Comparison of ENCODE assay signal across 21 cellular contexts in the genomic region with DNA sequence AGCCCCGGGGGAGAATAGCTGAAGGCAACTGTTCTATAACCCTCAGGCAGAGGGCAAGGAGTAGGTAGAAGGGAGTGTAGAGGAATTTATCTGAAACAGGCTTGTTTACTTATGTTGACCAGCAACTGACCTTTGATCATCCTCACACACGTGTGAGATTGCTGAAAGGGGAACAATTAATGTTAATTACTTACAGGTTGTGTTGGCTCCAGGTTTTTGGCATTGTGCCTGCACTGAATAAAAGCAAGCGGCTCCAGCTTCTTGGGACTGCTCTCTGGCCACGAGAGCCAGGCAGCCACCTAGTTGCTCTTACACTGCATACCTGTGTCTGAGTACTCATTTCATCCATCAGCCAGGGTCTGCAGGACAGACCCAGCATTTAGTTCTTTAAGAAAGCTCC. TPM values are rescaled to one million over a fixed set of nuclear protein-coding genes. Genes with fewer than 3 reads are reported as not detected.
"Had no signal": no experiment of that assay in that cellular context is flagged by ENCODE, and none has a peak within 500 bp of the region (broad histone marks: within the 10 kb centered on the region; RNA-seq: fewer than 3 reads in every experiment).

No MANE protein-coding gene starts in this region.

- H3K9me3 ChIP-seq: esophagus muscularis mucosa, left ventricle myocardium inferior, psoas muscle, right lobe of liver, spleen, stomach, testis had no signal

- H3K27ac Mint-ChIP-seq: activated B cell treated with CpG ODN at 0.5 μM for 24 hours; activated CD4-positive, alpha-beta T cell treated with anti-CD3 and anti-CD28 coated beads, Interleukin-2, amount 10 ng/mL, durations not matched to agents 7 days and 5 days; activated naive CD8-positive, alpha-beta T cell treated with anti-CD3 and anti-CD28 coated beads, Interleukin-2, amount 10 ng/mL, durations not matched to agents 7 days and 5 days; activated T-helper 1 cell treated with anti-CD3 and anti-CD28 coated beads, Interleukin-12 subunit alpha, Interleukin-12 subunit beta, Interleukin-2, Interleukin-4 antibody, amounts not matched to agents 30 ng/mL and 10 ng/mL and 1 ng/mL, durations not matched to agents 14 hours and 24 hours and 36 hours had no signal

- H3K36me3 Mint-ChIP-seq: activated naive CD8-positive, alpha-beta T cell treated with anti-CD3 and anti-CD28 coated beads, Interleukin-2, amount 10 ng/mL, durations not matched to agents 7 days and 5 days; brain had no signal

- H3K4me3 Mint-ChIP-seq: activated B cell treated with CpG ODN at 0.5 μM for 24 hours; activated CD4-positive, alpha-beta T cell treated with anti-CD3 and anti-CD28 coated beads, Interleukin-2, amount 10 ng/mL, durations not matched to agents 7 days and 5 days; activated naive CD8-positive, alpha-beta T cell treated with anti-CD3 and anti-CD28 coated beads, Interleukin-2, amount 10 ng/mL, durations not matched to agents 7 days and 5 days; activated T-helper 1 cell treated with anti-CD3 and anti-CD28 coated beads, Interleukin-12 subunit alpha, Interleukin-12 subunit beta, Interleukin-2, Interleukin-4 antibody, amounts not matched to agents 30 ng/mL and 10 ng/mL and 1 ng/mL, durations not matched to agents 14 hours and 24 hours and 36 hours; neural crest cell had no signal

- H3K27ac ChIP-seq: coronary artery, esophagus muscularis mucosa, left ventricle myocardium inferior, psoas muscle, right lobe of liver, spleen, stomach, testis had no signal

- FAIRE-seq: kidney had no signal

- DNase-seq: activated B cell treated with CpG ODN at 0.5 μM for 24 hours; activated CD4-positive, alpha-beta T cell treated with anti-CD3 and anti-CD28 coated beads, Interleukin-2, amount 10 ng/mL, durations not matched to agents 7 days and 5 days; activated CD8-positive, alpha-beta memory T cell treated with anti-CD3 and anti-CD28 coated beads for 24 hours; activated naive CD4-positive, alpha-beta T cell; activated naive CD8-positive, alpha-beta T cell treated with anti-CD3 and anti-CD28 coated beads, Interleukin-2, amount 10 ng/mL, durations not matched to agents 7 days and 5 days; central memory CD4-positive, alpha-beta T cell; foreskin fibroblast; hypothalamus; kidney; left ventricle myocardium inferior; psoas muscle; right lobe of liver; spleen; stomach; testis had no signal

- ATAC-seq: psoas muscle had no signal

- H3K9me3 Mint-ChIP-seq: activated B cell treated with CpG ODN at 0.5 μM for 24 hours; activated CD4-positive, alpha-beta T cell treated with anti-CD3 and anti-CD28 coated beads, Interleukin-2, amount 10 ng/mL, durations not matched to agents 7 days and 5 days; activated naive CD8-positive, alpha-beta T cell treated with anti-CD3 and anti-CD28 coated beads, Interleukin-2, amount 10 ng/mL, durations not matched to agents 7 days and 5 days; activated T-helper 1 cell treated with anti-CD3 and anti-CD28 coated beads, Interleukin-12 subunit alpha, Interleukin-12 subunit beta, Interleukin-2, Interleukin-4 antibody, amounts not matched to agents 30 ng/mL and 10 ng/mL and 1 ng/mL, durations not matched to agents 14 hours and 24 hours and 36 hours; neural crest cell had no signal

- H3K4me3 ChIP-seq: coronary artery, esophagus muscularis mucosa, left ventricle myocardium inferior, psoas muscle, right lobe of liver, spleen, stomach, testis had no signal

- H3K27me3 ChIP-seq: esophagus muscularis mucosa, right lobe of liver, testis had no signal

- H3K36me3 ChIP-seq: esophagus muscularis mucosa, left ventricle myocardium inferior, right lobe of liver, spleen, stomach had no signal

- H3K4me1 Mint-ChIP-seq: activated B cell treated with CpG ODN at 0.5 μM for 24 hours had no signal

RNA-seq across cellular contexts. Expression of a gene that starts 41.3 kb away (rescaled TPM):
- total RNA-seq: activated CD4-positive, alpha-beta T cell treated with anti-CD3 and anti-CD28 coated beads, Interleukin-2, amount 10 ng/mL, durations not matched to agents 7 days and 5 days; activated T-helper 1 cell treated with anti-CD3 and anti-CD28 coated beads, Interleukin-12 subunit alpha, Interleukin-12 subunit beta, Interleukin-2, Interleukin-4 antibody, amounts not matched to agents 30 ng/mL and 10 ng/mL and 1 ng/mL, durations not matched to agents 14 hours and 24 hours and 36 hours; T-helper 2 cell treated with Interferon-gamma antibody and Interleukin-4, amounts not matched to agents 100 ng/mL and 5 ng/mL, for 36 hours had no signal
